In genomic region chr14:47439953-47440352, GRCh38 we compare ENCODE assay signal across 1 cellular context.
TF ChIP-seq lines count a peak whose summit lies in the region.

No MANE protein-coding gene starts in this region.

TF ChIP-seq in GM23338, 12 proteins besides CTCF, POLR2A, EP300 and RAD21 (continued from another document):
- TF ChIP-seq ZNF462 (CRISPR knock-in tag; IDR thresholded peaks at IDR 0.05) = no peak
- no peak for TF ChIP-seq ZNF114 (CRISPR knock-in tag; IDR thresholded peaks at IDR 0.05)
